9 cellular contexts compared by ENCODE assay signal in genomic region chr12:32302218-32302826, GRCh38.
A peak's percentile ranks its signal among the peaks of the same experiment; 100 is the strongest.
DNase-seq lines count a peak whose midpoint lies in the region; ATAC-seq, FAIRE-seq and TF ChIP-seq lines count a peak whose summit lies in the region.
"Had no signal": no experiment of that assay in that cellular context is flagged by ENCODE, and none has a peak within 500 bp of the region (broad histone marks: within the 10 kb centered on the region; RNA-seq: fewer than 3 reads in every experiment).

No MANE protein-coding gene starts in this region.

- ATAC-seq in GM18505 (IDR thresholded peaks at IDR 0.05; ENCODE audit: unreplicated experiment) (peak; percentile 67), HG02763 (IDR thresholded peaks at IDR 0.05; ENCODE audit: unreplicated experiment) (peak; percentile 87)
- peak; percentile 45 to 53 for ATAC-seq in naive thymus-derived CD8-positive, alpha-beta T cell

- H3K4me1 Mint-ChIP-seq in naive thymus-derived CD8-positive, alpha-beta T cell, result peaks cover 0 to 16% (median 3%) of the 10 kb centered on the region in 4 donors

- TF ChIP-seq POLR2A in GM18505 (IDR thresholded peaks at IDR 0.05; ENCODE audit: borderline replicate concordance, extremely low read depth, insufficient read depth, insufficient read length), result no peak

- CTCF ChIA-PET in BJ (lab: Yijun Ruan, JAX), result no interaction called here

- H3K27me3 ChIP-seq in BJ (ENCODE audit: control insufficient read depth, insufficient read depth, low read length) (no peaks in the 10 kb centered on the region), bronchial epithelial cell (ENCODE audit: control insufficient read depth, insufficient read depth, low read length) (no peaks in the 10 kb centered on the region)

- H3K27me3 Mint-ChIP-seq in naive thymus-derived CD8-positive, alpha-beta T cell, result no peaks in the 10 kb centered on the region

- FAIRE-seq in bronchial epithelial cell (lab: Jason Lieb, UNC), result no peak
- FAIRE-seq: islet of Langerhans had no signal

- no peaks in the 10 kb centered on the region for H3K36me3 ChIP-seq in BJ (ENCODE audit: control insufficient read depth, insufficient read depth, low read length)
- H3K36me3 ChIP-seq in bronchial epithelial cell (ENCODE audit: control insufficient read depth, insufficient read depth, low read length), result no peaks in the 10 kb centered on the region

- peaks cover 0 to 11% (median 2%) of the 10 kb centered on the region in 3 donors for H3K36me3 Mint-ChIP-seq in naive thymus-derived CD8-positive, alpha-beta T cell

- DNase-seq in BJ (ENCODE audit: low read depth) (no peak), NCI-H1694 treated with DMSO at 0.1 percent for 48 hours (lab: John Stamatoyannopoulos, UW) (peak; percentile 45), bronchial epithelial cell (ENCODE audit: low read depth) (peak; percentile 39), cerebellar nuclear complex (lab: John Stamatoyannopoulos, UW) (no peak), globus pallidus (ENCODE audit: low spot score) (no peak)
- DNase-seq in naive thymus-derived CD8-positive, alpha-beta T cell, result peak in 2 of 10 donors; percentile 4 to 29

- peak; percentile 47 for TF ChIP-seq CTCF in BJ (IDR thresholded peaks at IDR 0.05; ENCODE audit: insufficient read depth, low read depth, low read length)
- TF ChIP-seq CTCF in bronchial epithelial cell (IDR thresholded peaks at IDR 0.05; ENCODE audit: insufficient read depth, low read length, severe bottlenecking), result peak; percentile 57

- H3K4me3 Mint-ChIP-seq in naive thymus-derived CD8-positive, alpha-beta T cell, result no peak overlapping the region

- H3K9me3 Mint-ChIP-seq in naive thymus-derived CD8-positive, alpha-beta T cell, result no peaks in the 10 kb centered on the region

- POLR2A ChIA-PET in BJ (lab: Charles Lee), result no interaction called here
- POLR2A ChIA-PET in naive thymus-derived CD8-positive, alpha-beta T cell (lab: Charles Lee), result no interaction called here

- peak overlapping the region in 2 of 10 donors; percentile 42 to 61 for H3K27ac Mint-ChIP-seq in naive thymus-derived CD8-positive, alpha-beta T cell

- H3K4me3 ChIP-seq in BJ (ENCODE audit: low read depth, low read length) (no peak overlapping the region), bronchial epithelial cell (ENCODE audit: low read depth, low read length) (no peak overlapping the region)

Comparison
In these comparisons a context has a peak if more than half of its experiments do, and no peak if none do; other contexts are left out.
1. DNase-seq: peak in NCI-H1694 treated with DMSO at 0.1 percent for 48 hours (single experiment) and bronchial epithelial cell (single experiment); none in BJ (single experiment), cerebellar nuclear complex (0 of 2) and globus pallidus (single experiment).
2. Peak in every context shown above with its lines, with median percentiles within 50 percentile points of each other: ATAC-seq.